ENCODE assay signal across 1 cellular context in the genomic region with DNA sequence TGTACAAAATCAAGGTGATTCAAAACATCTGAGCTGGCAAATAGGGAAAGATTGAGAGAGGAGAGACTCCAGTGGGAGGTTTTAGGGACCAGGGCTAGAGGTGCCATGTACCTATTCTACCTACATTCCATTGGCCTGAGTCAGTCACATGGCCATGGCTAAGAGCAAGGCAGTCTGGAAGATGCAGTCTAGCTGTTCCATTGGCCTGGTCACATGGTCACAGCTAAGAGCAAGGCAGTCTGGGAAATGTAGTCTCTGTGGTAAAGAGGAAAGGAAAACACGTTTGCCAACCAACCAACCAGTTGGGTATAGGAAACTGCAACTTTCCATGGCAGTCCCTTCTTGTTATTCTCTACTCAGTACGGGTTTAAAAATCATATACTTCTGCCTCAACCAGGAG.
TF ChIP-seq lines count a peak whose summit lies in the region.

No MANE protein-coding gene starts in this region.

TF ChIP-seq in K562, 482 proteins besides CTCF, POLR2A, EP300 and RAD21 (continued from another document):
- TF ChIP-seq, protein P1, sequence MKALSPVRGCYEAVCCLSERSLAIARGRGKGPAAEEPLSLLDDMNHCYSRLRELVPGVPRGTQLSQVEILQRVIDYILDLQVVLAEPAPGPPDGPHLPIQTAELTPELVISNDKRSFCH (CRISPR knock-in tag; IDR thresholded peaks at IDR 0.05): no peak
- TF ChIP-seq, protein P1 (tag; IDR thresholded peaks at IDR 0.05): no peak
- TF ChIP-seq ZNF354B (CRISPR knock-in tag; IDR thresholded peaks at IDR 0.05): no peak
- no peak for TF ChIP-seq DPF2 (IDR thresholded peaks at IDR 0.05)
- TF ChIP-seq, protein P2, sequence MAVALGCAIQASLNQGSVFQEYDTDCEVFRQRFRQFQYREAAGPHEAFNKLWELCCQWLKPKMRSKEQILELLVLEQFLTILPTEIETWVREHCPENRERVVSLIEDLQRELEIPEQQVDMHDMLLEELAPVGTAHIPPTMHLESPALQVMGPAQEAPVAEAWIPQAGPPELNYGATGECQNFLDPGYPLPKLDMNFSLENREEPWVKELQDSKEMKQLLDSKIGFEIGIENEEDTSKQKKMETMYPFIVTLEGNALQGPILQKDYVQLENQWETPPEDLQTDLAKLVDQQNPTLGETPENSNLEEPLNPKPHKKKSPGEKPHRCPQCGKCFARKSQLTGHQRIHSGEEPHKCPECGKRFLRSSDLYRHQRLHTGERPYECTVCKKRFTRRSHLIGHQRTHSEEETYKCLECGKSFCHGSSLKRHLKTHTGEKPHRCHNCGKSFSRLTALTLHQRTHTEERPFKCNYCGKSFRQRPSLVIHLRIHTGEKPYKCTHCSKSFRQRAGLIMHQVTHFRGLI (CRISPR knock-in tag; IDR thresholded peaks at IDR 0.05): no peak
- TF ChIP-seq, protein P3, sequence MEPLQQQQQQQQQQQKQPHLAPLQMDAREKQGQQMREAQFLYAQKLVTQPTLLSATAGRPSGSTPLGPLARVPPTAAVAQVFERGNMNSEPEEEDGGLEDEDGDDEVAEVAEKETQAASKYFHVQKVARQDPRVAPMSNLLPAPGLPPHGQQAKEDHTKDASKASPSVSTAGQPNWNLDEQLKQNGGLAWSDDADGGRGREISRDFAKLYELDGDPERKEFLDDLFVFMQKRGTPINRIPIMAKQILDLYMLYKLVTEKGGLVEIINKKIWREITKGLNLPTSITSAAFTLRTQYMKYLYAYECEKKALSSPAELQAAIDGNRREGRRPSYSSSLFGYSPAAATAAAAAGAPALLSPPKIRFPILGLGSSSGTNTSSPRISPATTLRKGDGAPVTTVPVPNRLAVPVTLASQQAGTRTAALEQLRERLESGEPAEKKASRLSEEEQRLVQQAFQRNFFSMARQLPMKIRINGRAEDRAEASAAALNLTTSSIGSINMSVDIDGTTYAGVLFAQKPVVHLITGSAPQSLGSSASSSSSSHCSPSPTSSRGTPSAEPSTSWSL (CRISPR knock-in tag; IDR thresholded peaks at IDR 0.05; ENCODE audit: borderline replicate concordance): no peak
- no peak for TF ChIP-seq FOSL1 (tag; conservative IDR thresholded peaks at IDR 0.05)
- TF ChIP-seq CCAR2 (IDR thresholded peaks at IDR 0.05; ENCODE audit: low read depth, low read length): no peak
- peak; percentile 94 for TF ChIP-seq RAD51 (IDR thresholded peaks at IDR 0.05; ENCODE audit: borderline replicate concordance, low read depth)
- TF ChIP-seq NCOR1 (IDR thresholded peaks at IDR 0.05): no peak
- TF ChIP-seq ARNT (IDR thresholded peaks at IDR 0.05): peak in 1 of 2 experiments; percentile 75; a peak in 1 of 4 replicates
- TF ChIP-seq TEAD4 (IDR thresholded peaks at IDR 0.05; ENCODE audit: low read length): no peak
- no peak for TF ChIP-seq TEAD4 (CRISPR knock-in tag; IDR thresholded peaks at IDR 0.05; ENCODE audit: borderline replicate concordance)
- TF ChIP-seq EHMT2 (IDR thresholded peaks at IDR 0.05): peak; percentile 23; the same call in 1 of the 2 replicates
- TF ChIP-seq, protein P4, sequence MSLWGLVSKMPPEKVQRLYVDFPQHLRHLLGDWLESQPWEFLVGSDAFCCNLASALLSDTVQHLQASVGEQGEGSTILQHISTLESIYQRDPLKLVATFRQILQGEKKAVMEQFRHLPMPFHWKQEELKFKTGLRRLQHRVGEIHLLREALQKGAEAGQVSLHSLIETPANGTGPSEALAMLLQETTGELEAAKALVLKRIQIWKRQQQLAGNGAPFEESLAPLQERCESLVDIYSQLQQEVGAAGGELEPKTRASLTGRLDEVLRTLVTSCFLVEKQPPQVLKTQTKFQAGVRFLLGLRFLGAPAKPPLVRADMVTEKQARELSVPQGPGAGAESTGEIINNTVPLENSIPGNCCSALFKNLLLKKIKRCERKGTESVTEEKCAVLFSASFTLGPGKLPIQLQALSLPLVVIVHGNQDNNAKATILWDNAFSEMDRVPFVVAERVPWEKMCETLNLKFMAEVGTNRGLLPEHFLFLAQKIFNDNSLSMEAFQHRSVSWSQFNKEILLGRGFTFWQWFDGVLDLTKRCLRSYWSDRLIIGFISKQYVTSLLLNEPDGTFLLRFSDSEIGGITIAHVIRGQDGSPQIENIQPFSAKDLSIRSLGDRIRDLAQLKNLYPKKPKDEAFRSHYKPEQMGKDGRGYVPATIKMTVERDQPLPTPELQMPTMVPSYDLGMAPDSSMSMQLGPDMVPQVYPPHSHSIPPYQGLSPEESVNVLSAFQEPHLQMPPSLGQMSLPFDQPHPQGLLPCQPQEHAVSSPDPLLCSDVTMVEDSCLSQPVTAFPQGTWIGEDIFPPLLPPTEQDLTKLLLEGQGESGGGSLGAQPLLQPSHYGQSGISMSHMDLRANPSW (CRISPR knock-in tag; IDR thresholded peaks at IDR 0.05): no peak
- TF ChIP-seq ZNF436 (CRISPR knock-in tag; IDR thresholded peaks at IDR 0.05): no peak
- TF ChIP-seq MXI1 (IDR thresholded peaks at IDR 0.05; ENCODE audit: low read depth, low read length): no peak
- no peak for TF ChIP-seq BHLHE40 (IDR thresholded peaks at IDR 0.05; ENCODE audit: low read length)
- peak; percentile 36; the same call in 1 of the 2 replicates for TF ChIP-seq JUND (IDR thresholded peaks at IDR 0.05; ENCODE audit: borderline replicate concordance, low read depth, low read length)
- peak; percentile 47; the same call in 1 of the 3 replicates for TF ChIP-seq JUND (tag; IDR thresholded peaks at IDR 0.05; ENCODE audit: borderline replicate concordance, low read depth, low read length)
- TF ChIP-seq NR1H2 (CRISPR knock-in tag; IDR thresholded peaks at IDR 0.05): no peak
- TF ChIP-seq, protein P5, sequence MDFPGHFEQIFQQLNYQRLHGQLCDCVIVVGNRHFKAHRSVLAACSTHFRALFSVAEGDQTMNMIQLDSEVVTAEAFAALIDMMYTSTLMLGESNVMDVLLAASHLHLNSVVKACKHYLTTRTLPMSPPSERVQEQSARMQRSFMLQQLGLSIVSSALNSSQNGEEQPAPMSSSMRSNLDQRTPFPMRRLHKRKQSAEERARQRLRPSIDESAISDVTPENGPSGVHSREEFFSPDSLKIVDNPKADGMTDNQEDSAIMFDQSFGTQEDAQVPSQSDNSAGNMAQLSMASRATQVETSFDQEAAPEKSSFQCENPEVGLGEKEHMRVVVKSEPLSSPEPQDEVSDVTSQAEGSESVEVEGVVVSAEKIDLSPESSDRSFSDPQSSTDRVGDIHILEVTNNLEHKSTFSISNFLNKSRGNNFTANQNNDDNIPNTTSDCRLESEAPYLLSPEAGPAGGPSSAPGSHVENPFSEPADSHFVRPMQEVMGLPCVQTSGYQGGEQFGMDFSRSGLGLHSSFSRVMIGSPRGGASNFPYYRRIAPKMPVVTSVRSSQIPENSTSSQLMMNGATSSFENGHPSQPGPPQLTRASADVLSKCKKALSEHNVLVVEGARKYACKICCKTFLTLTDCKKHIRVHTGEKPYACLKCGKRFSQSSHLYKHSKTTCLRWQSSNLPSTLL (IDR thresholded peaks at IDR 0.05): no peak
- TF ChIP-seq MECOM (CRISPR knock-in tag; IDR thresholded peaks at IDR 0.05): no peak
- TF ChIP-seq, protein P6, sequence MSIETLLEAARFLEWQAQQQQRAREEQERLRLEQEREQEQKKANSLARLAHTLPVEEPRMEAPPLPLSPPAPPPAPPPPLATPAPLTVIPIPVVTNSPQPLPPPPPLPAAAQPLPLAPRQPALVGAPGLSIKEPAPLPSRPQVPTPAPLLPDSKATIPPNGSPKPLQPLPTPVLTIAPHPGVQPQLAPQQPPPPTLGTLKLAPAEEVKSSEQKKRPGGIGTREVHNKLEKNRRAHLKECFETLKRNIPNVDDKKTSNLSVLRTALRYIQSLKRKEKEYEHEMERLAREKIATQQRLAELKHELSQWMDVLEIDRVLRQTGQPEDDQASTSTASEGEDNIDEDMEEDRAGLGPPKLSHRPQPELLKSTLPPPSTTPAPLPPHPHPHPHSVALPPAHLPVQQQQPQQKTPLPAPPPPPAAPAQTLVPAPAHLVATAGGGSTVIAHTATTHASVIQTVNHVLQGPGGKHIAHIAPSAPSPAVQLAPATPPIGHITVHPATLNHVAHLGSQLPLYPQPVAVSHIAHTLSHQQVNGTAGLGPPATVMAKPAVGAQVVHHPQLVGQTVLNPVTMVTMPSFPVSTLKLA (conservative IDR thresholded peaks at IDR 0.05): no peak
- TF ChIP-seq, protein P7, sequence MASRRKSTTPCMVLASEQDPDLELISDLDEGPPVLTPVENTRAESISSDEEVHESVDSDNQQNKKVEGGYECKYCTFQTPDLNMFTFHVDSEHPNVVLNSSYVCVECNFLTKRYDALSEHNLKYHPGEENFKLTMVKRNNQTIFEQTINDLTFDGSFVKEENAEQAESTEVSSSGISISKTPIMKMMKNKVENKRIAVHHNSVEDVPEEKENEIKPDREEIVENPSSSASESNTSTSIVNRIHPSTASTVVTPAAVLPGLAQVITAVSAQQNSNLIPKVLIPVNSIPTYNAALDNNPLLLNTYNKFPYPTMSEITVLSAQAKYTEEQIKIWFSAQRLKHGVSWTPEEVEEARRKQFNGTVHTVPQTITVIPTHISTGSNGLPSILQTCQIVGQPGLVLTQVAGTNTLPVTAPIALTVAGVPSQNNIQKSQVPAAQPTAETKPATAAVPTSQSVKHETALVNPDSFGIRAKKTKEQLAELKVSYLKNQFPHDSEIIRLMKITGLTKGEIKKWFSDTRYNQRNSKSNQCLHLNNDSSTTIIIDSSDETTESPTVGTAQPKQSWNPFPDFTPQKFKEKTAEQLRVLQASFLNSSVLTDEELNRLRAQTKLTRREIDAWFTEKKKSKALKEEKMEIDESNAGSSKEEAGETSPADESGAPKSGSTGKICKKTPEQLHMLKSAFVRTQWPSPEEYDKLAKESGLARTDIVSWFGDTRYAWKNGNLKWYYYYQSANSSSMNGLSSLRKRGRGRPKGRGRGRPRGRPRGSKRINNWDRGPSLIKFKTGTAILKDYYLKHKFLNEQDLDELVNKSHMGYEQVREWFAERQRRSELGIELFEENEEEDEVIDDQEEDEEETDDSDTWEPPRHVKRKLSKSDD (conservative IDR thresholded peaks at IDR 0.05; ENCODE audit: low read length): no peak
- TF ChIP-seq TRIM24 (IDR thresholded peaks at IDR 0.05): no peak
- TF ChIP-seq NR2F6 (CRISPR knock-in tag; IDR thresholded peaks at IDR 0.05): no peak
- TF ChIP-seq ELF2 (CRISPR knock-in tag; IDR thresholded peaks at IDR 0.05): no peak
- no peak for TF ChIP-seq RBBP5 (IDR thresholded peaks at IDR 0.05; ENCODE audit: borderline replicate concordance, insufficient read depth, low read length, poor library complexity, severe bottlenecking)
- TF ChIP-seq, protein P8, sequence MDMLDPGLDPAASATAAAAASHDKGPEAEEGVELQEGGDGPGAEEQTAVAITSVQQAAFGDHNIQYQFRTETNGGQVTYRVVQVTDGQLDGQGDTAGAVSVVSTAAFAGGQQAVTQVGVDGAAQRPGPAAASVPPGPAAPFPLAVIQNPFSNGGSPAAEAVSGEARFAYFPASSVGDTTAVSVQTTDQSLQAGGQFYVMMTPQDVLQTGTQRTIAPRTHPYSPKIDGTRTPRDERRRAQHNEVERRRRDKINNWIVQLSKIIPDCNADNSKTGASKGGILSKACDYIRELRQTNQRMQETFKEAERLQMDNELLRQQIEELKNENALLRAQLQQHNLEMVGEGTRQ (CRISPR knock-in tag; IDR thresholded peaks at IDR 0.05): peak; percentile 97
- TF ChIP-seq NCOA6 (IDR thresholded peaks at IDR 0.05): no peak
